Comparison of ENCODE assay signal across 19 cellular contexts in genomic region chr9:101324245-101324804, GRCh38.
DNase-seq lines count a peak whose midpoint lies in the region; ATAC-seq, FAIRE-seq and TF ChIP-seq lines count a peak whose summit lies in the region.
"Had no signal": no experiment of that assay in that cellular context is flagged by ENCODE, and none has a peak within 500 bp of the region (broad histone marks: within the 10 kb centered on the region; RNA-seq: fewer than 3 reads in every experiment).

No MANE protein-coding gene starts in this region.

- peak in 1 of 2 experiments; percentile 18; a peak in 1 of 6 replicates for ATAC-seq in A549
- ATAC-seq in pancreas: peak in 3 of 4 donors; percentile 4 to 52 (median 23)
- no peak for ATAC-seq in GM19463 (IDR thresholded peaks at IDR 0.05; ENCODE audit: unreplicated experiment)
- ATAC-seq: GM23338 had no signal

- DNase-seq in A549 (ENCODE audit: low read depth in 1 of 2, low spot score in 1 of 2): peak in 1 of 2 experiments; percentile 49
- DNase-seq in kidney: no peak
- DNase-seq in pancreas: no peak
- DNase-seq in SIG-M5 (lab: John Stamatoyannopoulos, UW): no peak
- no peak for DNase-seq in activated T-helper 1 cell treated with anti-CD3 and anti-CD28 coated beads, Interleukin-12 subunit alpha, Interleukin-12 subunit beta, Interleukin-2, Interleukin-4 antibody, amounts not matched to agents 30 ng/mL and 10 ng/mL and 1 ng/mL, durations not matched to agents 14 hours and 24 hours and 36 hours (ENCODE audit: low spot score)
- no peak for DNase-seq in NCI-H2081 treated with DMSO at 0.1 percent for 48 hours (lab: John Stamatoyannopoulos, UW)
- DNase-seq: AML-193; CD4-positive, CD25-positive, alpha-beta regulatory T cell; DMS153; DMS79 treated with DMSO at 0.1 percent for 48 hours; EL; H7 had no signal

- POLR2A ChIA-PET in A549 (lab: Yijun Ruan, JAX): interaction anchor here (0.7 to 1.4 kb wide), 7 partner anchors 30 to 722 kb away, joined by 3 to 8 read pairs (median 4); partner anchors contain the start of genes MRPL50 and ZNF189

- no peak overlapping the region for H3K4me3 Mint-ChIP-seq in activated T-helper 1 cell treated with anti-CD3 and anti-CD28 coated beads, Interleukin-12 subunit alpha, Interleukin-12 subunit beta, Interleukin-2, Interleukin-4 antibody, amounts not matched to agents 30 ng/mL and 10 ng/mL and 1 ng/mL, durations not matched to agents 14 hours and 24 hours and 36 hours
- H3K4me3 Mint-ChIP-seq: CD4-positive, CD25-positive, alpha-beta regulatory T cell; GM23338 had no signal

- no peak; a peak in 2 of 5 replicates for TF ChIP-seq EP300 in A549 (IDR thresholded peaks at IDR 0.05)

- TF ChIP-seq RAD21 in A549 (conservative IDR thresholded peaks at IDR 0.05 in 1 of 2, IDR thresholded peaks at IDR 0.05 in 1 of 2) (no peak; a peak in 2 of 5 replicates), liver (IDR thresholded peaks at IDR 0.05) (no peak)

- H3K27ac Mint-ChIP-seq in activated T-helper 1 cell treated with anti-CD3 and anti-CD28 coated beads, Interleukin-12 subunit alpha, Interleukin-12 subunit beta, Interleukin-2, Interleukin-4 antibody, amounts not matched to agents 30 ng/mL and 10 ng/mL and 1 ng/mL, durations not matched to agents 14 hours and 24 hours and 36 hours: no peak overlapping the region
- H3K27ac Mint-ChIP-seq: CD4-positive, CD25-positive, alpha-beta regulatory T cell; GM23338 had no signal

- peaks cover 4% of the 10 kb centered on the region for H3K27me3 Mint-ChIP-seq in activated T-helper 1 cell treated with anti-CD3 and anti-CD28 coated beads, Interleukin-12 subunit alpha, Interleukin-12 subunit beta, Interleukin-2, Interleukin-4 antibody, amounts not matched to agents 30 ng/mL and 10 ng/mL and 1 ng/mL, durations not matched to agents 14 hours and 24 hours and 36 hours (ENCODE audit: insufficient read depth)

- H3K9me3 Mint-ChIP-seq in activated T-helper 1 cell treated with anti-CD3 and anti-CD28 coated beads, Interleukin-12 subunit alpha, Interleukin-12 subunit beta, Interleukin-2, Interleukin-4 antibody, amounts not matched to agents 30 ng/mL and 10 ng/mL and 1 ng/mL, durations not matched to agents 14 hours and 24 hours and 36 hours: peaks cover 6% of the 10 kb centered on the region

- no peaks in the 10 kb centered on the region for H3K4me1 Mint-ChIP-seq in activated T-helper 1 cell treated with anti-CD3 and anti-CD28 coated beads, Interleukin-12 subunit alpha, Interleukin-12 subunit beta, Interleukin-2, Interleukin-4 antibody, amounts not matched to agents 30 ng/mL and 10 ng/mL and 1 ng/mL, durations not matched to agents 14 hours and 24 hours and 36 hours (ENCODE audit: low read depth)
- H3K4me1 Mint-ChIP-seq: CD4-positive, CD25-positive, alpha-beta regulatory T cell had no signal

- intact Hi-C loops in kidney (cut with DNase I): no loop called here
- intact Hi-C loops in pancreas (cut with DNase I): no loop called here
- intact Hi-C loops in activated T-helper 1 cell treated with anti-CD3 and anti-CD28 coated beads, Interleukin-12 subunit alpha, Interleukin-12 subunit beta, Interleukin-2, Interleukin-4 antibody, amounts not matched to agents 30 ng/mL and 10 ng/mL and 1 ng/mL, durations not matched to agents 14 hours and 24 hours and 36 hours (cut with micrococcal nuclease): no loop called here

- H3K27ac ChIP-seq in A549: peak overlapping the region; percentile 92
- H3K27ac ChIP-seq in kidney (ENCODE audit: low read depth in 2 of 2, low read length in 2 of 2): peak overlapping the region; percentile 78 to 80
- H3K27ac ChIP-seq in liver (ENCODE audit: low read depth in 1 of 2, low read length in 2 of 2): peak overlapping the region; percentile 94 to 99
- H3K27ac ChIP-seq in pancreas: peak overlapping the region in 2 of 4 donors; percentile 79 to 84
- H3K27ac ChIP-seq: 22Rv1; BLaER1 treated with 17β-estradiol and CSF1 and Interleukin-3, amounts not matched to agents 10 nM and 100 nM had no signal

- H3K9ac ChIP-seq in kidney (ENCODE audit: low read length in 2 of 2) (no peak overlapping the region), liver (ENCODE audit: low read depth in 1 of 2, low read length in 2 of 2) (peak overlapping the region in 1 of 2 donors; percentile 88)
- H3K9ac ChIP-seq: BLaER1 treated with 17β-estradiol and CSF1 and Interleukin-3, amounts not matched to agents 10 nM and 100 nM had no signal

- H3K36me3 Mint-ChIP-seq in activated T-helper 1 cell treated with anti-CD3 and anti-CD28 coated beads, Interleukin-12 subunit alpha, Interleukin-12 subunit beta, Interleukin-2, Interleukin-4 antibody, amounts not matched to agents 30 ng/mL and 10 ng/mL and 1 ng/mL, durations not matched to agents 14 hours and 24 hours and 36 hours (ENCODE audit: low read depth): no peaks in the 10 kb centered on the region
- H3K36me3 Mint-ChIP-seq: CD4-positive, CD25-positive, alpha-beta regulatory T cell had no signal

- CTCF ChIA-PET in A549 (lab: Yijun Ruan, JAX): interaction anchor here (0.7 to 7.4 kb wide), 7 partner anchors 9 to 206 kb away, joined by 3 to 39 read pairs (median 6); no protein-coding TSS in a partner anchor

- H3K27me3 ChIP-seq in liver (ENCODE audit: control insufficient read depth in 4 of 4, insufficient read depth in 4 of 4, low read length in 3 of 4) (no peaks in the 10 kb centered on the region), pancreas (no peaks in the 10 kb centered on the region)
- H3K27me3 ChIP-seq: BLaER1 treated with 17β-estradiol and CSF1 and Interleukin-3, amounts not matched to agents 10 nM and 100 nM had no signal

- FAIRE-seq in A549 (lab: Jason Lieb, UNC) (peak; percentile 23), kidney (lab: Jason Lieb, UNC) (peak; percentile 81), pancreas (lab: Jason Lieb, UNC) (no peak)
- FAIRE-seq: G401.6, GM12891 had no signal

- H3K36me3 ChIP-seq in kidney (ENCODE audit: control insufficient read depth in 1 of 2, insufficient read depth in 2 of 2, low read length in 2 of 2): no peaks in the 10 kb centered on the region
- no peaks in the 10 kb centered on the region for H3K36me3 ChIP-seq in liver (ENCODE audit: control insufficient read depth in 4 of 4, insufficient read depth in 3 of 4, low read depth in 1 of 4, low read length in 3 of 4)
- no peaks in the 10 kb centered on the region for H3K36me3 ChIP-seq in pancreas
- H3K36me3 ChIP-seq: BLaER1 treated with 17β-estradiol and CSF1 and Interleukin-3, amounts not matched to agents 10 nM and 100 nM had no signal

- no peaks in the 10 kb centered on the region for H3K9me3 ChIP-seq in A549
- H3K9me3 ChIP-seq in kidney (ENCODE audit: control insufficient read depth in 1 of 2, low read length in 2 of 2): peaks cover 0 to 4% of the 10 kb centered on the region in 2 donors
- H3K9me3 ChIP-seq in liver (ENCODE audit: control insufficient read depth in 4 of 4, low read length in 3 of 4): no peaks in the 10 kb centered on the region
- H3K9me3 ChIP-seq in pancreas: no peaks in the 10 kb centered on the region

- WGBS in A549 (ENCODE audit: missing lambda C conversion rate): 7% methylated on average over 3 of the region's 3 CpGs
- WGBS in liver: 37% methylated on average over 3 of the region's 3 CpGs
- WGBS in pancreas, 2 donors: 17 to 20% methylated on average over 3 of the region's 3 CpGs

- H3K4me3 ChIP-seq in A549 (no peak overlapping the region), kidney (ENCODE audit: low read length in 2 of 2) (no peak overlapping the region), liver (ENCODE audit: low read depth in 1 of 3, low read length in 3 of 3) (no peak overlapping the region), pancreas (no peak overlapping the region)
- H3K4me3 ChIP-seq: BLaER1 treated with 17β-estradiol and CSF1 and Interleukin-3, amounts not matched to agents 10 nM and 100 nM; GM23338 had no signal

- TF ChIP-seq POLR2A in A549 (IDR thresholded peaks at IDR 0.05; ENCODE audit: low read length): no peak

- no peak for TF ChIP-seq CTCF in A549 (IDR thresholded peaks at IDR 0.05)
- no peak for TF ChIP-seq CTCF in kidney (IDR thresholded peaks at IDR 0.05; ENCODE audit: borderline replicate concordance, extremely low read depth, insufficient read depth)
- TF ChIP-seq CTCF in liver (IDR thresholded peaks at IDR 0.05; ENCODE audit: low read depth, low read length, missing input control): no peak
- no peak for TF ChIP-seq CTCF in pancreas (IDR thresholded peaks at IDR 0.05)

- H3K4me2 ChIP-seq in A549: peak overlapping the region; percentile 59
- H3K4me2 ChIP-seq: BLaER1 treated with 17β-estradiol and CSF1 and Interleukin-3, amounts not matched to agents 10 nM and 100 nM; GM23338 had no signal

- H3K4me1 ChIP-seq in A549 (peaks cover 51% of the 10 kb centered on the region), kidney (ENCODE audit: control insufficient read depth in 1 of 2, insufficient read depth in 1 of 2, low read depth in 1 of 2, low read length in 2 of 2) (peaks cover 2 to 17% of the 10 kb centered on the region in 2 donors), liver (ENCODE audit: control insufficient read depth in 4 of 4, insufficient read depth in 4 of 4, low read length in 3 of 4) (peaks cover 8 to 50% (median 39%) of the 10 kb centered on the region in 4 donors), pancreas (peaks cover 10 to 30% (median 28%) of the 10 kb centered on the region in 3 donors)
- H3K4me1 ChIP-seq: BLaER1 treated with 17β-estradiol and CSF1 and Interleukin-3, amounts not matched to agents 10 nM and 100 nM had no signal

TF ChIP-seq in A549, 52 proteins besides CTCF, POLR2A, EP300 and RAD21:
- TF ChIP-seq CBX2 (IDR thresholded peaks at IDR 0.05; ENCODE audit: borderline replicate concordance, low read depth) (no peak), JUNB (IDR thresholded peaks at IDR 0.05) (0 out of 2 replicates have a peak, but pooled peaks have one; percentile 7)

TF ChIP-seq in liver, 16 proteins besides CTCF, POLR2A, EP300 and RAD21 (continues in another document):
- TF ChIP-seq HNF4A (conservative IDR thresholded peaks at IDR 0.05): peak; percentile 92 to 93
